Comparison of ENCODE assay signal across 11 cellular contexts in genomic region chr1:109307363-109308021, GRCh38. TPM values are rescaled to one million over a fixed set of nuclear protein-coding genes. Genes with fewer than 3 reads are reported as not detected.
A peak's percentile ranks its signal among the peaks of the same experiment; 100 is the strongest.
DNase-seq lines count a peak whose midpoint lies in the region; ATAC-seq and TF ChIP-seq lines count a peak whose summit lies in the region.
"Had no signal": no experiment of that assay in that cellular context is flagged by ENCODE, and none has a peak within 500 bp of the region (broad histone marks: within the 10 kb centered on the region; RNA-seq: fewer than 3 reads in every experiment).

No MANE protein-coding gene starts in this region.

- peaks cover 0 to 33% (median 9%) of the 10 kb centered on the region in 9 donors for H3K36me3 ChIP-seq in heart left ventricle

- H3K27me3 ChIP-seq in heart left ventricle: peaks cover 0 to 3% (median 0%) of the 10 kb centered on the region in 9 donors

- H3K36me3 Mint-ChIP-seq in stimulated activated effector memory CD8-positive, alpha-beta T cell treated with anti-CD3 and anti-CD28 coated beads, Interleukin-12 subunit alpha, Interleukin-12 subunit beta, amount 100 ng/mL, for 72 hours: no peaks in the 10 kb centered on the region
- no peaks in the 10 kb centered on the region for H3K36me3 Mint-ChIP-seq in activated T-cell treated with anti-CD3 and anti-CD28 coated beads, Interleukin-2, amount 50 U/mL, for 72 hours (ENCODE audit: insufficient read depth in 2 of 2)

- DNase-seq in DMS 273 (lab: John Stamatoyannopoulos, UW; ENCODE audit: unreplicated experiment) (peak; percentile 72), DMS 273 treated with DMSO at 0.1 percent for 48 hours (lab: John Stamatoyannopoulos, UW) (no peak), NOMO-1 treated with dmso at 0.1 percent for 144 hours (lab: John Stamatoyannopoulos, UW; ENCODE audit: unreplicated experiment) (peak; percentile 58), heart left ventricle (peak; percentile 29 to 82 (median 72)), T-helper 1 cell (no peak), AML-193 (lab: John Stamatoyannopoulos, UW) (no peak)
- no peak for DNase-seq in stimulated activated effector memory CD8-positive, alpha-beta T cell treated with anti-CD3 and anti-CD28 coated beads, Interleukin-12 subunit alpha, Interleukin-12 subunit beta, amount 100 ng/mL, for 72 hours (ENCODE audit: low spot score in 2 of 2)
- no peak for DNase-seq in activated T-cell treated with anti-CD3 and anti-CD28 coated beads, Interleukin-2, amount 50 U/mL, for 72 hours
- DNase-seq: activated CD4-positive, alpha-beta T cell treated with anti-CD3 and anti-CD28 coated beads, Interleukin-2, amount 10 ng/mL, durations not matched to agents 24 days and 14 days had no signal

- H3K9me3 Mint-ChIP-seq in stimulated activated effector memory CD8-positive, alpha-beta T cell treated with anti-CD3 and anti-CD28 coated beads, Interleukin-12 subunit alpha, Interleukin-12 subunit beta, amount 100 ng/mL, for 72 hours: no peaks in the 10 kb centered on the region
- no peaks in the 10 kb centered on the region for H3K9me3 Mint-ChIP-seq in activated T-cell treated with anti-CD3 and anti-CD28 coated beads, Interleukin-2, amount 50 U/mL, for 72 hours
- H3K9me3 Mint-ChIP-seq: activated CD4-positive, alpha-beta T cell treated with anti-CD3 and anti-CD28 coated beads, Interleukin-2, amount 10 ng/mL, durations not matched to agents 24 days and 14 days had no signal

- no peak for TF ChIP-seq POLR2A in heart left ventricle (IDR thresholded peaks at IDR 0.05)

- intact Hi-C loops in heart left ventricle (cut with DNase I): no loop called here

- no peaks in the 10 kb centered on the region for H3K9me3 ChIP-seq in heart left ventricle

- no peak overlapping the region for H3K4me3 ChIP-seq in heart left ventricle

- ATAC-seq in heart left ventricle: peak; percentile 67 to 92 (median 85)
- peak; percentile 50 for ATAC-seq in stimulated activated effector memory CD8-positive, alpha-beta T cell treated with anti-CD3 and anti-CD28 coated beads, Interleukin-12 subunit alpha, Interleukin-12 subunit beta, amount 100 ng/mL, for 72 hours
- no peak for ATAC-seq in activated T-cell treated with anti-CD3 and anti-CD28 coated beads, Interleukin-2, amount 50 U/mL, for 72 hours (replicated peaks in 1 of 2)

- no peaks in the 10 kb centered on the region for H3K4me1 Mint-ChIP-seq in stimulated activated effector memory CD8-positive, alpha-beta T cell treated with anti-CD3 and anti-CD28 coated beads, Interleukin-12 subunit alpha, Interleukin-12 subunit beta, amount 100 ng/mL, for 72 hours
- no peaks in the 10 kb centered on the region for H3K4me1 Mint-ChIP-seq in activated T-cell treated with anti-CD3 and anti-CD28 coated beads, Interleukin-2, amount 50 U/mL, for 72 hours (ENCODE audit: low read depth)
- H3K4me1 Mint-ChIP-seq: activated CD4-positive, alpha-beta T cell treated with anti-CD3 and anti-CD28 coated beads, Interleukin-2, amount 10 ng/mL, durations not matched to agents 24 days and 14 days had no signal

- peak overlapping the region in 11 of 12 donors; percentile 1 to 72 (median 54) for H3K27ac ChIP-seq in heart left ventricle
- H3K27ac ChIP-seq: 22Rv1 had no signal

- H3K4me1 ChIP-seq in heart left ventricle: peaks cover 0 to 48% (median 25%) of the 10 kb centered on the region in 12 donors

- no peak overlapping the region for H3K4me3 Mint-ChIP-seq in stimulated activated effector memory CD8-positive, alpha-beta T cell treated with anti-CD3 and anti-CD28 coated beads, Interleukin-12 subunit alpha, Interleukin-12 subunit beta, amount 100 ng/mL, for 72 hours
- no peak overlapping the region for H3K4me3 Mint-ChIP-seq in activated T-cell treated with anti-CD3 and anti-CD28 coated beads, Interleukin-2, amount 50 U/mL, for 72 hours
- H3K4me3 Mint-ChIP-seq: activated CD4-positive, alpha-beta T cell treated with anti-CD3 and anti-CD28 coated beads, Interleukin-2, amount 10 ng/mL, durations not matched to agents 24 days and 14 days had no signal

- TF ChIP-seq CTCF in heart left ventricle (IDR thresholded peaks at IDR 0.05): no peak

- no peak overlapping the region for H3K27ac Mint-ChIP-seq in stimulated activated effector memory CD8-positive, alpha-beta T cell treated with anti-CD3 and anti-CD28 coated beads, Interleukin-12 subunit alpha, Interleukin-12 subunit beta, amount 100 ng/mL, for 72 hours
- H3K27ac Mint-ChIP-seq in activated T-cell treated with anti-CD3 and anti-CD28 coated beads, Interleukin-2, amount 50 U/mL, for 72 hours: no peak overlapping the region
- H3K27ac Mint-ChIP-seq: activated CD4-positive, alpha-beta T cell treated with anti-CD3 and anti-CD28 coated beads, Interleukin-2, amount 10 ng/mL, durations not matched to agents 24 days and 14 days had no signal

- 31 to 39% (median 34%) methylated on average over 13 of the region's 13 CpGs for WGBS in heart left ventricle, 4 donors

- H3K27me3 Mint-ChIP-seq in activated T-cell treated with anti-CD3 and anti-CD28 coated beads, Interleukin-2, amount 50 U/mL, for 72 hours (ENCODE audit: low read depth): peaks cover 7% of the 10 kb centered on the region

RNA-seq across cellular contexts. Expression of gene MYBPHL, which starts 0.7 kb away (rescaled TPM):
- 1 to 10 TPM in 2 of 9 donors, under 1 TPM in 4, not detected in 3; 0.44 to 2.5 (median 0.54) TPM for total RNA-seq in heart left ventricle
- polyA plus RNA-seq in heart left ventricle: under 1 TPM; 0.24 to 0.61 TPM
- not detected for total RNA-seq in activated T-cell treated with anti-CD3 and anti-CD28 coated beads, Interleukin-2, amount 50 U/mL, for 72 hours
- total RNA-seq: activated CD4-positive, alpha-beta T cell treated with anti-CD3 and anti-CD28 coated beads, Interleukin-2, amount 10 ng/mL, durations not matched to agents 24 days and 14 days; epithelial cell of proximal tubule had no signal

RNA-seq across cellular contexts. Expression of gene PSRC1, which starts 24.5 kb away (rescaled TPM):
- total RNA-seq in heart left ventricle: 1 to 10 TPM in 3 of 9 donors, under 1 TPM in 5, not detected in 1; 0.23 to 3.6 (median 0.60) TPM
- 1 to 10 TPM; 1.1 to 1.4 TPM for polyA plus RNA-seq in heart left ventricle
- 10 to 100 TPM; 17.5 to 18.3 TPM for total RNA-seq in activated T-cell treated with anti-CD3 and anti-CD28 coated beads, Interleukin-2, amount 50 U/mL, for 72 hours

RNA-seq across cellular contexts. Expression of gene CELSR2, which starts 58.2 kb away (rescaled TPM):
- 10 to 100 TPM in 1 of 9 donors, 1 to 10 TPM in 8; 2.5 to 11.9 (median 8.6) TPM for total RNA-seq in heart left ventricle
- 1 to 10 TPM; 1.6 to 2.1 TPM for polyA plus RNA-seq in heart left ventricle
- 1 to 10 TPM; 2.5 to 3.1 TPM for total RNA-seq in activated T-cell treated with anti-CD3 and anti-CD28 coated beads, Interleukin-2, amount 50 U/mL, for 72 hours

Comparison
In these comparisons a context has a peak if more than half of its experiments do, and no peak if none do; other contexts are left out.
1. DNase-seq: peak in DMS 273 (single experiment), NOMO-1 treated with dmso at 0.1 percent for 144 hours (single experiment) and heart left ventricle (5 of 5); none in DMS 273 treated with DMSO at 0.1 percent for 48 hours (single experiment), stimulated activated effector memory CD8-positive, alpha-beta T cell treated with anti-CD3 and anti-CD28 coated beads, Interleukin-12 subunit alpha, Interleukin-12 subunit beta, amount 100 ng/mL, for 72 hours (0 of 2), activated T-cell treated with anti-CD3 and anti-CD28 coated beads, Interleukin-2, amount 50 U/mL, for 72 hours (0 of 2), T-helper 1 cell (0 of 5) and AML-193 (0 of 2).
2. ATAC-seq: peak in heart left ventricle (4 of 4) and stimulated activated effector memory CD8-positive, alpha-beta T cell treated with anti-CD3 and anti-CD28 coated beads, Interleukin-12 subunit alpha, Interleukin-12 subunit beta, amount 100 ng/mL, for 72 hours (single experiment); none in activated T-cell treated with anti-CD3 and anti-CD28 coated beads, Interleukin-2, amount 50 U/mL, for 72 hours (0 of 2).
3. RNA of gene PSRC1, which starts 24.5 kb away (total RNA-seq): 17.5 to 18.3 TPM in activated T-cell treated with anti-CD3 and anti-CD28 coated beads, Interleukin-2, amount 50 U/mL, for 72 hours; 0.23 to 3.6 TPM in heart left ventricle; every median in the first group is over 4 times any median in the second.